In genomic region chr11:97140885-97141494, GRCh38 we compare ENCODE assay signal across 10 cellular contexts.
A peak's percentile ranks its signal among the peaks of the same experiment; 100 is the strongest.
DNase-seq lines count a peak whose midpoint lies in the region; ATAC-seq, FAIRE-seq and TF ChIP-seq lines count a peak whose summit lies in the region.
"Had no signal": no experiment of that assay in that cellular context is flagged by ENCODE, and none has a peak within 500 bp of the region (broad histone marks: within the 10 kb centered on the region; RNA-seq: fewer than 3 reads in every experiment).

No MANE protein-coding gene starts in this region.

- H3K27ac Mint-ChIP-seq in activated naive CD4-positive, alpha-beta T cell treated with anti-CD3 and anti-CD28 coated beads for 36 hours, result no peak overlapping the region
- H3K27ac Mint-ChIP-seq: nephron had no signal

- CTCF ChIA-PET in activated naive CD4-positive, alpha-beta T cell treated with anti-CD3 and anti-CD28 coated beads for 36 hours (lab: Charles Lee), result interaction anchor here (1.0 to 1.4 kb wide), 2 partner anchors 676 to 677 kb away, joined by 3 to 4 read pairs; no protein-coding TSS in a partner anchor

- peaks cover 3% of the 10 kb centered on the region for H3K9me3 Mint-ChIP-seq in activated naive CD4-positive, alpha-beta T cell treated with anti-CD3 and anti-CD28 coated beads for 36 hours

- intact Hi-C loops in activated naive CD4-positive, alpha-beta T cell treated with anti-CD3 and anti-CD28 coated beads for 36 hours (cut with micrococcal nuclease), result loop anchor here (2.0 kb wide), 1 partner anchor 676 kb away; no protein-coding TSS in a partner anchor

- TF ChIP-seq POLR2A in H54 (IDR thresholded peaks at IDR 0.05; ENCODE audit: low read depth, low read length), result no peak

- H3K4me3 ChIP-seq in foreskin fibroblast (ENCODE audit: low read depth in 1 of 2, low read length in 2 of 2), result no peak overlapping the region

- no peak overlapping the region for H3K27ac ChIP-seq in C4-2B

- H3K27me3 Mint-ChIP-seq in activated naive CD4-positive, alpha-beta T cell treated with anti-CD3 and anti-CD28 coated beads for 36 hours (ENCODE audit: low read depth), result no peaks in the 10 kb centered on the region

- peak; percentile 88 for TF ChIP-seq CTCF in C4-2B (conservative IDR thresholded peaks at IDR 0.05)
- TF ChIP-seq CTCF in foreskin fibroblast (IDR thresholded peaks at IDR 0.05; ENCODE audit: low read depth, low read length), result peak; percentile 6

- no peak overlapping the region for H3K4me3 Mint-ChIP-seq in activated naive CD4-positive, alpha-beta T cell treated with anti-CD3 and anti-CD28 coated beads for 36 hours
- H3K4me3 Mint-ChIP-seq: nephron had no signal

- DNase-seq in H54 (ENCODE audit: insufficient read length, low spot score) (peak; percentile 0), OCI-M1 (lab: John Stamatoyannopoulos, UW) (peak; percentile 60), foreskin fibroblast (peak in 1 of 2 donors; percentile 0), UCSD-AML1 (lab: John Stamatoyannopoulos, UW; ENCODE audit: unreplicated experiment) (no peak)
- no peak for DNase-seq in stimulated activated naive CD4-positive, alpha-beta T cell (lab: John Stamatoyannopoulos, UW)
- no peak for DNase-seq in activated naive CD4-positive, alpha-beta T cell treated with anti-CD3 and anti-CD28 coated beads for 36 hours
- DNase-seq: NCI-H187 had no signal

- ATAC-seq in HG03460 (IDR thresholded peaks at IDR 0.05; ENCODE audit: unreplicated experiment), result no peak

- no peaks in the 10 kb centered on the region for H3K4me1 Mint-ChIP-seq in activated naive CD4-positive, alpha-beta T cell treated with anti-CD3 and anti-CD28 coated beads for 36 hours (ENCODE audit: low read depth)
- H3K4me1 Mint-ChIP-seq: nephron had no signal

- H3K36me3 Mint-ChIP-seq in activated naive CD4-positive, alpha-beta T cell treated with anti-CD3 and anti-CD28 coated beads for 36 hours (ENCODE audit: low read depth), result no peaks in the 10 kb centered on the region

- no peak for FAIRE-seq in H54 (lab: Jason Lieb, UNC)

Comparison
In these comparisons a context has a peak if more than half of its experiments do, and no peak if none do; other contexts are left out.
1. DNase-seq: peak in H54 (single experiment) and OCI-M1 (single experiment); none in UCSD-AML1 (single experiment), stimulated activated naive CD4-positive, alpha-beta T cell (0 of 6) and activated naive CD4-positive, alpha-beta T cell treated with anti-CD3 and anti-CD28 coated beads for 36 hours (single experiment).